ENCODE assay signal across 14 cellular contexts in the genomic region with DNA sequence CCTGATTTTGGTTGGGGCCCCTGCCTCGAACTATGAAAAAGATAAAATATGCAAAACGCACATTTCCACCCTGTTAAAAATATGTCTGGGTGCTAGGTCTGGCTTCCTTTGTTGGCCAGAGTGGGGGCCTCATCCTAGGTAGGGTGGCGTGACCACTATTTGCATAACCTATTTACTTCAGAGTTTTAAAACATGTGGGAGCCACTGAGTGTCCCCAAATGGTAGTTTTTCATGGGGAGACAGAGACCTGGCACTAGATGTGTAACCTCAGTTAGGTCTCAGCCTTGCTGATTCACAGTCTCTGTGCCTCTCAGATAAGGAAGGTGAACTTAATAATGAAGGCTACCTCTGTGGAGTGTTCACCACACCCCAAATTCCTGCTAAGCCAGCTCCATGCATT.
DNase-seq lines count a peak whose midpoint lies in the region; ATAC-seq and FAIRE-seq lines count a peak whose summit lies in the region.
"Had no signal": no experiment of that assay in that cellular context is flagged by ENCODE, and none has a peak within 500 bp of the region (broad histone marks: within the 10 kb centered on the region; RNA-seq: fewer than 3 reads in every experiment).

No MANE protein-coding gene starts in this region.

- ATAC-seq in GM18520 (IDR thresholded peaks at IDR 0.05; ENCODE audit: unreplicated experiment): peak; percentile 72
- ATAC-seq in GM21526 (IDR thresholded peaks at IDR 0.05; ENCODE audit: low FRiP score, unreplicated experiment): peak; percentile 73
- ATAC-seq in HG03135 (IDR thresholded peaks at IDR 0.05; ENCODE audit: unreplicated experiment): peak; percentile 67
- ATAC-seq in esophagus mucosa: peak; percentile 83
- ATAC-seq: effector memory CD8-positive, alpha-beta T cell; HCT116; right cardiac atrium had no signal

- no peak for FAIRE-seq in urothelium cell line (lab: Jason Lieb, UNC)
- FAIRE-seq: frontal cortex had no signal

- DNase-seq in SW480 (ENCODE audit: low spot score) (no peak), urothelium cell line (ENCODE audit: low spot score) (no peak), middle frontal gyrus (ENCODE audit: extremely low spot score, low spot score) (no peak), NCI-H526 (lab: John Stamatoyannopoulos, UW) (no peak)
- DNase-seq: activated CD4-positive, alpha-beta memory T cell treated with anti-CD3 and anti-CD28 coated beads for 36 hours; effector memory CD8-positive, alpha-beta T cell; MM.1S; right cardiac atrium had no signal
